Comparison of ENCODE assay signal across 16 cellular contexts in genomic region chr2:151049746-151050145, GRCh38.
DNase-seq lines count a peak whose midpoint lies in the region; ATAC-seq and TF ChIP-seq lines count a peak whose summit lies in the region.
"Had no signal": no experiment of that assay in that cellular context is flagged by ENCODE, and none has a peak within 500 bp of the region (broad histone marks: within the 10 kb centered on the region; RNA-seq: fewer than 3 reads in every experiment).

No MANE protein-coding gene starts in this region.

- H3K9ac ChIP-seq in mammary epithelial cell (ENCODE audit: insufficient read depth, low read length), result no peak overlapping the region

- no peak overlapping the region for H3K27ac Mint-ChIP-seq in activated CD4-positive, alpha-beta memory T cell treated with anti-CD3 and anti-CD28 coated beads for 36 hours
- H3K27ac Mint-ChIP-seq: activated naive CD4-positive, alpha-beta T cell treated with anti-CD3 and anti-CD28 coated beads, Interleukin-2, amount 50 U/mL, for 24 hours; T-cell had no signal

- ATAC-seq in GM18517 (IDR thresholded peaks at IDR 0.05; ENCODE audit: unreplicated experiment), result no peak
- ATAC-seq: T-cell had no signal

- H3K9me3 ChIP-seq in mammary epithelial cell (replicated peaks; ENCODE audit: insufficient read depth, low read length) (no peaks in the 10 kb centered on the region), WERI-Rb-1 (ENCODE audit: severe bottlenecking) (no peaks in the 10 kb centered on the region)
- H3K9me3 ChIP-seq: Caco-2, colonic mucosa, stomach had no signal

- no TSS peak for BruUV-seq in mammary epithelial cell (replicated peaks; lab: Mats Ljungman, UMichigan)

- H3K4me1 ChIP-seq in mammary epithelial cell (ENCODE audit: insufficient read depth, low read length), result peaks cover 27% of the 10 kb centered on the region
- H3K4me1 ChIP-seq: colonic mucosa, stomach had no signal

- H3K4me2 ChIP-seq in mammary epithelial cell (ENCODE audit: insufficient read depth, low read depth, low read length), result no peak overlapping the region

- H3K4me3 ChIP-seq in mammary epithelial cell (replicated peaks in 1 of 3; ENCODE audit: insufficient read depth in 1 of 3, low read depth in 2 of 3, low read length in 3 of 3) (no peak overlapping the region), kidney epithelial cell (ENCODE audit: low read depth, low read length) (no peak overlapping the region), WERI-Rb-1 (ENCODE audit: low read depth, low read length) (no peak overlapping the region)
- H3K4me3 ChIP-seq: colonic mucosa, stomach had no signal

- no peak for TF ChIP-seq CTCF in mammary epithelial cell (conservative IDR thresholded peaks at IDR 0.05 in 1 of 2, IDR thresholded peaks at IDR 0.05 in 1 of 2; ENCODE audit: extremely low read depth in 1 of 2, insufficient read depth in 1 of 2, low read depth in 1 of 2, low read length in 2 of 2)
- no peak for TF ChIP-seq CTCF in kidney epithelial cell (IDR thresholded peaks at IDR 0.05; ENCODE audit: insufficient read depth, low read length, poor library complexity, severe bottlenecking)
- TF ChIP-seq CTCF in WERI-Rb-1 (IDR thresholded peaks at IDR 0.05; ENCODE audit: low read depth, low read length), result no peak

- H3K4me3 Mint-ChIP-seq in activated CD4-positive, alpha-beta memory T cell treated with anti-CD3 and anti-CD28 coated beads for 36 hours, result no peak overlapping the region
- H3K4me3 Mint-ChIP-seq: activated naive CD4-positive, alpha-beta T cell treated with anti-CD3 and anti-CD28 coated beads, Interleukin-2, amount 50 U/mL, for 24 hours; T-cell had no signal

- CTCF ChIA-PET in mammary epithelial cell (lab: Charles Lee; ENCODE audit: low non-redundant PET), result no interaction called here
- CTCF ChIA-PET in activated CD4-positive, alpha-beta memory T cell treated with anti-CD3 and anti-CD28 coated beads for 36 hours (lab: Charles Lee), result interaction anchor here (1.5 to 2.1 kb wide), 2 partner anchors 18 to 188 kb away, joined by 4 to 9 read pairs; no protein-coding TSS in a partner anchor

- no peaks in the 10 kb centered on the region for H3K27me3 ChIP-seq in mammary epithelial cell (ENCODE audit: insufficient read depth, low read length)
- no peaks in the 10 kb centered on the region for H3K27me3 ChIP-seq in kidney epithelial cell (ENCODE audit: control insufficient read depth, insufficient read depth, low read length)
- no peaks in the 10 kb centered on the region for H3K27me3 ChIP-seq in WERI-Rb-1 (ENCODE audit: insufficient read depth, low read depth, severe bottlenecking)
- H3K27me3 ChIP-seq: colonic mucosa, stomach had no signal

- peaks cover 3% of the 10 kb centered on the region for H3K27me3 Mint-ChIP-seq in activated CD4-positive, alpha-beta memory T cell treated with anti-CD3 and anti-CD28 coated beads for 36 hours
- H3K27me3 Mint-ChIP-seq: activated naive CD4-positive, alpha-beta T cell treated with anti-CD3 and anti-CD28 coated beads, Interleukin-2, amount 50 U/mL, for 24 hours had no signal

- no peaks in the 10 kb centered on the region for H3K36me3 Mint-ChIP-seq in activated CD4-positive, alpha-beta memory T cell treated with anti-CD3 and anti-CD28 coated beads for 36 hours
- H3K36me3 Mint-ChIP-seq: activated naive CD4-positive, alpha-beta T cell treated with anti-CD3 and anti-CD28 coated beads, Interleukin-2, amount 50 U/mL, for 24 hours; T-cell had no signal

- DNase-seq in ACHN, result peak; percentile 33
- peak; percentile 55 for DNase-seq in LHCN-M2 (ENCODE audit: low read depth)
- peak; percentile 91 for DNase-seq in mammary epithelial cell
- DNase-seq in kidney epithelial cell (ENCODE audit: low read depth), result peak; percentile 48
- DNase-seq in activated CD4-positive, alpha-beta memory T cell treated with anti-CD3 and anti-CD28 coated beads for 36 hours, result no peak
- DNase-seq in NCI-H526 (lab: John Stamatoyannopoulos, UW), result no peak
- DNase-seq in WERI-Rb-1, result no peak
- DNase-seq: colonic mucosa, Karpas-422, NCI-H510A treated with DMSO at 0.1 percent for 48 hours, OCI-M1, stomach, T-cell had no signal

- dilution Hi-C loops in mammary epithelial cell (cut with HindIII; ENCODE audit: low sequenced_read_pairs), result no loop called here

- peaks cover 5% of the 10 kb centered on the region for H3K4me1 Mint-ChIP-seq in activated CD4-positive, alpha-beta memory T cell treated with anti-CD3 and anti-CD28 coated beads for 36 hours (ENCODE audit: low read depth)

- H3K27ac ChIP-seq in mammary epithelial cell (ENCODE audit: insufficient read depth, low read depth, low read length) (peak overlapping the region; percentile 59), WERI-Rb-1 (no peak overlapping the region)
- H3K27ac ChIP-seq: colonic mucosa, stomach had no signal

- 33% methylated on average over 1 of the region's 1 CpG for WGBS in mammary epithelial cell (ENCODE audit: low coverage, missing lambda C conversion rate)

- H3K79me2 ChIP-seq in mammary epithelial cell (ENCODE audit: insufficient read depth, low read length), result no peaks in the 10 kb centered on the region

- POLR2A ChIA-PET in activated CD4-positive, alpha-beta memory T cell treated with anti-CD3 and anti-CD28 coated beads for 36 hours (lab: Charles Lee), result no interaction called here

- no peaks in the 10 kb centered on the region for H4K20me1 ChIP-seq in mammary epithelial cell (ENCODE audit: insufficient read depth, low read length)

- H2AFZ ChIP-seq in mammary epithelial cell (ENCODE audit: low read depth, low read length), result peak overlapping the region; percentile 31

- H3K36me3 ChIP-seq in mammary epithelial cell (ENCODE audit: insufficient read depth, low read length) (no peaks in the 10 kb centered on the region), kidney epithelial cell (ENCODE audit: control insufficient read depth, insufficient read depth, low read length) (no peaks in the 10 kb centered on the region), WERI-Rb-1 (no peaks in the 10 kb centered on the region)
- H3K36me3 ChIP-seq: colonic mucosa, stomach had no signal

- intact Hi-C loops in mammary epithelial cell (cut with micrococcal nuclease), result loop anchor here (2.0 to 10.0 kb wide), 4 partner anchors 188 to 1455 kb away; partner anchors contain the start of gene RND3
- intact Hi-C loops in activated CD4-positive, alpha-beta memory T cell treated with anti-CD3 and anti-CD28 coated beads for 36 hours (cut with micrococcal nuclease), result no loop called here

- in situ Hi-C loops in ACHN (cut with HindIII; ENCODE audit: low pct_ligation_motif_present, low pct_unique_long_range_greater_than_20kb, low sequenced_read_pairs) (no loop called here), mammary epithelial cell (cut with MboI; ENCODE audit: low sequenced_read_pairs in 2 of 2) (loop anchor here in 1 of 2 donors (25.0 kb wide), 1 partner anchor 562 kb away; the partner anchor contains the start of gene RND3)

- no peaks in the 10 kb centered on the region for H3K9me3 Mint-ChIP-seq in activated CD4-positive, alpha-beta memory T cell treated with anti-CD3 and anti-CD28 coated beads for 36 hours
- H3K9me3 Mint-ChIP-seq: activated naive CD4-positive, alpha-beta T cell treated with anti-CD3 and anti-CD28 coated beads, Interleukin-2, amount 50 U/mL, for 24 hours; T-cell had no signal

Comparison
In these comparisons a context has a peak if more than half of its experiments do, and no peak if none do; other contexts are left out.
1. DNase-seq: peak in ACHN (single experiment), LHCN-M2 (single experiment), mammary epithelial cell (single experiment) and kidney epithelial cell (single experiment); none in activated CD4-positive, alpha-beta memory T cell treated with anti-CD3 and anti-CD28 coated beads for 36 hours (single experiment), NCI-H526 (0 of 2) and WERI-Rb-1 (single experiment).